Comparison of ENCODE assay signal across 1 cellular context in the genomic region with DNA sequence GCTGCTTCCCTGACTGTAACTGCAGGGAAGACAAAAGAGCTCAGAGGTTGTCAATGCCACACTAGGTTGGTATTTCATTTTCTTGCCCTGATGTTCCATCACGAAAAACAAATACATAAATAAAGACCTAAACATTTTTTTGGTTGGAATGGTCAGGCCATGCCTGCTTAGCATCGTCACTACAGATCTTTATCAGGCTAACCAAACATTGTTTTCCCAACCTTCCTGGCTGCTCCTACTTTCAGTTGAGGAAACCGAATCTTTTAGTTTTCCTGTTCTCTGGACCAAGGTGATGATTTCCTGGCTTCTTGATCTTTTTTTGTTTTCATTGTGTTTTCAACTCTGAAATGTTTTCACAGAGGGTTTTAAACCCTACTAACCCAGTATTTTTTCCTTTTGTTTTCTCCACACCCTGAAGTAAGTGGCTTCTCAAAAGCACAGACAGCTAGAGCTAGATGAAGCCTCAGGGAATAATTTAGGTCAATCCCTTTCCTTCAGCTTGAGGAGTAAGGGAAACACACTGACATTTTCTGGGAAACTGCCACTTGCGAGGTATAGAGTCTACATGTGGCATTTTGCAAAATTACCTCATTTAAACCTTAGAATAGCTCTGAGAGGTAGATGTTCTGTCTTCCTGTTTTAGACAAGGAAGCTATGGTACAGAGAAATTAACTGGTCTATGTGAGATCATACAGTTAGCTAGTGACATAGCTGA.
A peak's percentile ranks its signal among the peaks of the same experiment; 100 is the strongest.
TF ChIP-seq lines count a peak whose summit lies in the region.

No MANE protein-coding gene starts in this region.

TF ChIP-seq in HepG2, 621 proteins besides CTCF, POLR2A, EP300 and RAD21 (continued from another document):
- TF ChIP-seq, protein P1, sequence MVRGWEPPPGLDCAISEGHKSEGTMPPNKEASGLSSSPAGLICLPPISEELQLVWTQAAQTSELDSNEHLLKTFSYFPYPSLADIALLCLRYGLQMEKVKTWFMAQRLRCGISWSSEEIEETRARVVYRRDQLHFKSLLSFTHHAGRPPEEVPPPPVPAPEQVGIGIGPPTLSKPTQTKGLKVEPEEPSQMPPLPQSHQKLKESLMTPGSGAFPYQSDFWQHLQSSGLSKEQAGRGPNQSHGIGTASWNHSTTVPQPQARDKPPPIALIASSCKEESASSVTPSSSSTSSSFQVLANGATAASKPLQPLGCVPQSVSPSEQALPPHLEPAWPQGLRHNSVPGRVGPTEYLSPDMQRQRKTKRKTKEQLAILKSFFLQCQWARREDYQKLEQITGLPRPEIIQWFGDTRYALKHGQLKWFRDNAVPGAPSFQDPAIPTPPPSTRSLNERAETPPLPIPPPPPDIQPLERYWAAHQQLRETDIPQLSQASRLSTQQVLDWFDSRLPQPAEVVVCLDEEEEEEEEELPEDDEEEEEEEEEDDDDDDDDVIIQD (CRISPR knock-in tag; IDR thresholded peaks at IDR 0.05; ENCODE audit: low read depth) = peak; percentile 90
- TF ChIP-seq, protein P2, sequence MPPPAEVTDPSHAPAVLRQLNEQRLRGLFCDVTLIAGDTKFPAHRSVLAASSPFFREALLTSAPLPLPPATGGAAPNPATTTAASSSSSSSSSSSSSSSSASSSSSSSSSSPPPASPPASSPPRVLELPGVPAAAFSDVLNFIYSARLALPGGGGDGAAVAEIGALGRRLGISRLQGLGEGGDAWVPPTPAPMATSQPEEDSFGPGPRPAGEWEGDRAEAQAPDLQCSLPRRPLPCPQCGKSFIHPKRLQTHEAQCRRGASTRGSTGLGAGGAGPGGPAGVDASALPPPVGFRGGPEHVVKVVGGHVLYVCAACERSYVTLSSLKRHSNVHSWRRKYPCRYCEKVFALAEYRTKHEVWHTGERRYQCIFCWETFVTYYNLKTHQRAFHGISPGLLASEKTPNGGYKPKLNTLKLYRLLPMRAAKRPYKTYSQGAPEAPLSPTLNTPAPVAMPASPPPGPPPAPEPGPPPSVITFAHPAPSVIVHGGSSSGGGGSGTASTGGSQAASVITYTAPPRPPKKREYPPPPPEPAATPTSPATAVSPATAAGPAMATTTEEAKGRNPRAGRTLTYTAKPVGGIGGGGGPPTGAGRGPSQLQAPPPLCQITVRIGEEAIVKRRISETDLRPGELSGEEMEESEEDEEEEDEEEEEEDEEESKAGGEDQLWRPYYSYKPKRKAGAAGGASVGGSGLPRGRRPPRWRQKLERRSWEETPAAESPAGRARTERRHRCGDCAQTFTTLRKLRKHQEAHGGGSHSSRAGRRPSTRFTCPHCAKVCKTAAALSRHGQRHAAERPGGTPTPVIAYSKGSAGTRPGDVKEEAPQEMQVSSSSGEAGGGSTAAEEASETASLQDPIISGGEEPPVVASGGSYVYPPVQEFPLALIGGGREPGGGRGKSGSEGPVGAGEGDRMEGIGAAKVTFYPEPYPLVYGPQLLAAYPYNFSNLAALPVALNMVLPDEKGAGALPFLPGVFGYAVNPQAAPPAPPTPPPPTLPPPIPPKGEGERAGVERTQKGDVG (CRISPR knock-in tag; IDR thresholded peaks at IDR 0.05; ENCODE audit: borderline replicate concordance) = no peak
